ENCODE assay signal across 8 cellular contexts in genomic region chr2:168456526-168457176, GRCh38. TPM values are rescaled to one million over a fixed set of nuclear protein-coding genes. Genes with fewer than 3 reads are reported as not detected.
DNase-seq lines count a peak whose midpoint lies in the region; TF ChIP-seq lines count a peak whose summit lies in the region.

No MANE protein-coding gene starts in this region.

- peaks cover 7% of the 10 kb centered on the region; the same call in 1 of the 2 replicates for H3K4me1 ChIP-seq in GM23248 (ENCODE audit: insufficient read depth)
- peaks cover 34% of the 10 kb centered on the region for H3K4me1 ChIP-seq in mononuclear cell (ENCODE audit: insufficient read depth, low read length)
- peaks cover 0 to 45% (median 33%) of the 10 kb centered on the region in 5 donors for H3K4me1 ChIP-seq in subcutaneous abdominal adipose tissue (ENCODE audit: control insufficient read depth in 5 of 5, insufficient read depth in 5 of 5, low read length in 5 of 5)

- in situ Hi-C loops in GM23248 (cut with MboI): no loop called here

- TF ChIP-seq CTCF in endothelial cell (IDR thresholded peaks at IDR 0.05; ENCODE audit: unreplicated experiment): no peak

- no peaks in the 10 kb centered on the region for H3F3A ChIP-seq in GM23248 (ENCODE audit: insufficient read depth)

- peak overlapping the region; percentile 74 for H3K9ac ChIP-seq in GM23248
- H3K9ac ChIP-seq in subcutaneous abdominal adipose tissue (ENCODE audit: low read length in 5 of 5): peak overlapping the region in 4 of 5 donors; percentile 21 to 82 (median 57)

- H3K4me1 Mint-ChIP-seq in endothelial cell (ENCODE audit: unreplicated experiment): peaks cover 17% of the 10 kb centered on the region

- H3K9me3 Mint-ChIP-seq in endothelial cell (ENCODE audit: unreplicated experiment): no peaks in the 10 kb centered on the region

- DNase-seq in NCI-H1694 treated with DMSO at 0.1 percent for 48 hours (lab: John Stamatoyannopoulos, UW): peak; percentile 50
- no peak for DNase-seq in NCI-H1694 (lab: John Stamatoyannopoulos, UW)
- peak; percentile 66 for DNase-seq in GM23248
- DNase-seq in Kasumi-1 (lab: John Stamatoyannopoulos, UW): peak; percentile 45 to 65
- peak; percentile 46 to 52 for DNase-seq in activated CD4-positive, alpha-beta T cell treated with anti-CD3 and anti-CD28 coated beads for 4 hours
- DNase-seq in endothelial cell (ENCODE audit: low spot score): peak; percentile 62

- peak overlapping the region; percentile 93 for H3K4me2 ChIP-seq in GM23248 (ENCODE audit: unreplicated experiment)

- H3K27me3 ChIP-seq in GM23248 (replicated peaks; ENCODE audit: insufficient read depth): no peaks in the 10 kb centered on the region
- no peaks in the 10 kb centered on the region for H3K27me3 ChIP-seq in mononuclear cell (ENCODE audit: insufficient read depth, low read length)
- H3K27me3 ChIP-seq in subcutaneous abdominal adipose tissue (ENCODE audit: control insufficient read depth in 5 of 5, insufficient read depth in 4 of 5, low read length in 5 of 5): no peaks in the 10 kb centered on the region

- no peaks in the 10 kb centered on the region for H3K9me2 ChIP-seq in GM23248 (ENCODE audit: insufficient read depth)

- H3K4me3 ChIP-seq in GM23248 (peak overlapping the region; percentile 89), mononuclear cell (ENCODE audit: low read length) (peak overlapping the region; percentile 74), subcutaneous abdominal adipose tissue (ENCODE audit: low read depth in 1 of 5, low read length in 5 of 5) (peak overlapping the region; percentile 86 to 98 (median 95))

- peak overlapping the region; percentile 62 for H3K27ac Mint-ChIP-seq in endothelial cell (ENCODE audit: unreplicated experiment)

- 1 to 2% methylated on average over 46 to 57 of the region's 60 CpGs for WGBS in GM23248 (ENCODE audit: low coverage in 1 of 2, low lambda C conversion rate in 2 of 2, missing lambda C conversion rate in 2 of 2), 2 experiments

- peak overlapping the region; percentile 95 for H2AFZ ChIP-seq in GM23248

- H3K36me3 ChIP-seq in GM23248 (ENCODE audit: low read depth): no peaks in the 10 kb centered on the region
- no peaks in the 10 kb centered on the region for H3K36me3 ChIP-seq in subcutaneous abdominal adipose tissue (ENCODE audit: control insufficient read depth in 5 of 5, insufficient read depth in 5 of 5, low read length in 5 of 5)

- H3K27ac ChIP-seq in GM23248: peak overlapping the region; percentile 1; the same call in 1 of the 2 replicates
- H3K27ac ChIP-seq in subcutaneous abdominal adipose tissue (ENCODE audit: low read depth, low read length): peak overlapping the region; percentile 70

- H3K27me3 Mint-ChIP-seq in endothelial cell (ENCODE audit: unreplicated experiment): peaks cover 5% of the 10 kb centered on the region

- peak overlapping the region; percentile 93 for H3K4me3 Mint-ChIP-seq in endothelial cell (ENCODE audit: unreplicated experiment)

- H3K79me2 ChIP-seq in GM23248 (ENCODE audit: insufficient read depth): peaks cover 48% of the 10 kb centered on the region

- H3K9me3 ChIP-seq in GM23248 (ENCODE audit: low read depth) (no peaks in the 10 kb centered on the region), mononuclear cell (ENCODE audit: low read depth, low read length) (no peaks in the 10 kb centered on the region), subcutaneous abdominal adipose tissue (ENCODE audit: control insufficient read depth in 5 of 5, low read length in 5 of 5) (peaks cover 0 to 4% (median 0%) of the 10 kb centered on the region in 5 donors)

- no peaks in the 10 kb centered on the region for H3K36me3 Mint-ChIP-seq in endothelial cell (ENCODE audit: low read depth, unreplicated experiment)

- no peaks in the 10 kb centered on the region for H4K20me1 ChIP-seq in GM23248 (ENCODE audit: insufficient read depth)

RNA-seq across cellular contexts. Expression of gene CERS6, which starts 0.6 kb away (rescaled TPM):
- 16.0 and 17.8 TPM in 2 replicates for total RNA-seq in GM23248 (2014; rRNA removed; shearing (Covaris generic))
- polyA plus RNA-seq in GM23248 (2016; fragmentation: Nextera tagmentation; extraction: Ambion mirVana): 7.9 and 8.3 TPM in 2 replicates
- 36.4 TPM for total RNA-seq in endothelial cell (ENCODE audit: unreplicated experiment)
- total RNA-seq in mononuclear cell: 28.2 TPM
